ENCODE assay signal across 10 cellular contexts in genomic region chr7:12917801-12918200, GRCh38.
"Had no signal": no experiment of that assay in that cellular context is flagged by ENCODE, and none has a peak within 500 bp of the region (broad histone marks: within the 10 kb centered on the region; RNA-seq: fewer than 3 reads in every experiment).

No MANE protein-coding gene starts in this region.

- H3K4me2 ChIP-seq: GM23338 had no signal

- ATAC-seq: GM23338, HCT116 had no signal

- H3K27ac Mint-ChIP-seq: GM23338, H9, HFFc6 had no signal

- H3K9me3 Mint-ChIP-seq: GM23338, HFFc6 had no signal

- H3K4me3 Mint-ChIP-seq: GM23338, H9, HFFc6 had no signal

- FAIRE-seq: H1 had no signal

- DNase-seq: GM23248, GOT3, H7, H9, HCEC 1CT, HFFc6 had no signal

- H3K36me3 ChIP-seq: HAP-1 had no signal

- H3K27ac ChIP-seq: GM23248 had no signal

- H3K4me3 ChIP-seq: GM23248, GM23338, HAP-1 had no signal

- H3K9me3 ChIP-seq: HAP-1 had no signal

- H2AFZ ChIP-seq: GM23248, GM23338 had no signal

- H3K4me1 ChIP-seq: HAP-1 had no signal

- H3K9ac ChIP-seq: GM23248 had no signal

- H3K4me1 Mint-ChIP-seq: H9 had no signal
